7 cellular contexts compared by ENCODE assay signal in the genomic region with DNA sequence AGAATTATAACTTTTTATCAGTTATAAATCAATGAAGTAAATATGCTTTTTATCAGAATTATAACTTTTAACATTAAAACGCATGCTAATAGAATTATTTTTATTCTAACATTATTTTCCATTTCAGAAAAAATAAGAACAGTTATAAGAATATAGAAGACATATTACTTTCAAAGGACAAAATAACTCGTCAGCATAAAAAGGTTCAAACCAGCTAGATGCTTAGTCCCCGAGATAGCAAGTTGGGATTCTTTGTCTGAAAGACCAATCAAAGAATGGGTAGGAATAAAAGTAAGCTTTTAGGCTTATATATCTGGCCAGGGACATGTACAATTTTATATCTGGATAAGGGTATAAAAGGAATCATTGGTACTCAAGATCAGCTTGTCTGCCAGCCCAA.
"Had no signal": no experiment of that assay in that cellular context is flagged by ENCODE, and none has a peak within 500 bp of the region (broad histone marks: within the 10 kb centered on the region; RNA-seq: fewer than 3 reads in every experiment).

No MANE protein-coding gene starts in this region.

- FAIRE-seq: H1, H54 had no signal

- H3K4me2 ChIP-seq: GM23338 had no signal

- DNase-seq: H9, HCEC 1CT, KG1 had no signal

- H3K4me3 ChIP-seq: GM23338 had no signal

- ATAC-seq: GM23338 had no signal

- H3K27ac ChIP-seq: HL-60 had no signal

- H2AFZ ChIP-seq: GM23338 had no signal
